18 cellular contexts compared by ENCODE assay signal in genomic region chr7:159094030-159094740, GRCh38. TPM values are rescaled to one million over a fixed set of nuclear protein-coding genes. Genes with fewer than 3 reads are reported as not detected.
DNase-seq lines count a peak whose midpoint lies in the region; ATAC-seq and TF ChIP-seq lines count a peak whose summit lies in the region.
"Had no signal": no experiment of that assay in that cellular context is flagged by ENCODE, and none has a peak within 500 bp of the region (broad histone marks: within the 10 kb centered on the region; RNA-seq: fewer than 3 reads in every experiment).

No MANE protein-coding gene starts in this region.

- no peaks in the 10 kb centered on the region for H3K36me3 ChIP-seq in H7 (replicated peaks; ENCODE audit: control insufficient read depth, insufficient read depth, low read length)
- no peaks in the 10 kb centered on the region for H3K36me3 ChIP-seq in ascending aorta

- H3K4me3 Mint-ChIP-seq in osteocyte (ENCODE audit: unreplicated experiment) (no peak overlapping the region), progenitor cell of endocrine pancreas (ENCODE audit: low read depth) (no peak overlapping the region)
- H3K4me3 Mint-ChIP-seq: CD8-positive, alpha-beta memory T cell; WTC11 had no signal

- peaks cover 43 to 67% of the 10 kb centered on the region in 2 donors for H3K4me1 ChIP-seq in ascending aorta
- H3K4me1 ChIP-seq: parathyroid adenoma had no signal

- TF ChIP-seq CTCF in ascending aorta (IDR thresholded peaks at IDR 0.05): no peak
- no peak for TF ChIP-seq CTCF in osteocyte (IDR thresholded peaks at IDR 0.05)
- no peak for TF ChIP-seq CTCF in progenitor cell of endocrine pancreas (IDR thresholded peaks at IDR 0.05; ENCODE audit: unreplicated experiment)

- H3K27ac ChIP-seq in ascending aorta: peak overlapping the region; percentile 98 to 99
- H3K27ac ChIP-seq: epithelial cell of prostate, parathyroid adenoma had no signal

- no peaks in the 10 kb centered on the region for H3K27me3 Mint-ChIP-seq in osteocyte (ENCODE audit: unreplicated experiment)
- H3K27me3 Mint-ChIP-seq in progenitor cell of endocrine pancreas: peaks cover 9% of the 10 kb centered on the region

- no peaks in the 10 kb centered on the region for H3K27me3 ChIP-seq in H7 (ENCODE audit: control insufficient read depth, insufficient read depth, low read length)
- H3K27me3 ChIP-seq in ascending aorta: no peaks in the 10 kb centered on the region

- H3K9me3 Mint-ChIP-seq in osteocyte (ENCODE audit: unreplicated experiment): no peaks in the 10 kb centered on the region
- H3K9me3 Mint-ChIP-seq in progenitor cell of endocrine pancreas (ENCODE audit: low read depth): no peaks in the 10 kb centered on the region
- H3K9me3 Mint-ChIP-seq: CD8-positive, alpha-beta memory T cell; WTC11 had no signal

- H3K4me3 ChIP-seq in H7 (ENCODE audit: insufficient read depth, low read depth, low read length) (no peak overlapping the region), ascending aorta (peak overlapping the region in 1 of 2 donors; percentile 2)

- H3K4me1 Mint-ChIP-seq in osteocyte (ENCODE audit: unreplicated experiment) (no peaks in the 10 kb centered on the region), progenitor cell of endocrine pancreas (ENCODE audit: low read depth) (no peaks in the 10 kb centered on the region)
- H3K4me1 Mint-ChIP-seq: CD8-positive, alpha-beta memory T cell; WTC11 had no signal

- no peaks in the 10 kb centered on the region for H3K9me3 ChIP-seq in ascending aorta

- no peak overlapping the region for H3K27ac Mint-ChIP-seq in osteocyte (ENCODE audit: unreplicated experiment)
- H3K27ac Mint-ChIP-seq in progenitor cell of endocrine pancreas: no peak overlapping the region
- H3K27ac Mint-ChIP-seq: WTC11 had no signal

- intact Hi-C loops in ascending aorta (cut with DNase I): loop anchor here (10.0 kb wide), 1 partner anchor 269 kb away; the partner anchor contains the start of gene ESYT2

- no peak for ATAC-seq in HG02678 (IDR thresholded peaks at IDR 0.05; ENCODE audit: unreplicated experiment)
- ATAC-seq: WTC11 had no signal

- H3K36me3 Mint-ChIP-seq in osteocyte (ENCODE audit: unreplicated experiment): no peaks in the 10 kb centered on the region
- no peaks in the 10 kb centered on the region for H3K36me3 Mint-ChIP-seq in progenitor cell of endocrine pancreas (ENCODE audit: insufficient read depth)
- H3K36me3 Mint-ChIP-seq: CD8-positive, alpha-beta memory T cell had no signal

- DNase-seq in NCI-H1417 (lab: John Stamatoyannopoulos, UW) (peak in 2 of 3 experiments; percentile 22 to 68), NCI-H1417 treated with DMSO at 0.1 percent for 48 hours (lab: John Stamatoyannopoulos, UW) (no peak), H7 (peak; percentile 51), ascending aorta (ENCODE audit: low spot score in 2 of 2) (peak in 1 of 2 donors; percentile 62), osteocyte (ENCODE audit: extremely low spot score, unreplicated experiment) (peak; percentile 79), NCI-H748 (lab: John Stamatoyannopoulos, UW; ENCODE audit: unreplicated experiment) (no peak), progenitor cell of endocrine pancreas (ENCODE audit: low spot score, unreplicated experiment) (no peak)
- DNase-seq: CD8-positive, alpha-beta memory T cell; GF-D8; IMR-90; NCI-H345; OCI-M1; SW 1271 had no signal

RNA-seq across cellular contexts. Expression of gene VIPR2, which starts 50.5 kb away (rescaled TPM):
- 2.5 and 3.5 TPM in 2 replicates for total RNA-seq in H7 (2014; rRNA removed; shearing (Covaris generic))
- total RNA-seq in ascending aorta (17.8 TPM), osteocyte (0.19 and 0.39 TPM in 2 replicates), progenitor cell of endocrine pancreas (0.24 and 0.36 TPM in 2 replicates)
- total RNA-seq: A172, IMR-90 had no signal

Comparison
In these comparisons a context has a peak if more than half of its experiments do, and no peak if none do; other contexts are left out.
1. DNase-seq: peak in NCI-H1417 (2 of 3), H7 (single experiment) and osteocyte (single experiment); none in NCI-H1417 treated with DMSO at 0.1 percent for 48 hours (single experiment), NCI-H748 (single experiment) and progenitor cell of endocrine pancreas (single experiment).